In genomic region chr11:1158681-1159525, GRCh38 we compare ENCODE assay signal across 23 cellular contexts. TPM values are rescaled to one million over a fixed set of nuclear protein-coding genes. Genes with fewer than 3 reads are reported as not detected.
A peak's percentile ranks its signal among the peaks of the same experiment; 100 is the strongest.
DNase-seq lines count a peak whose midpoint lies in the region; ATAC-seq and TF ChIP-seq lines count a peak whose summit lies in the region.
"Had no signal": no experiment of that assay in that cellular context is flagged by ENCODE, and none has a peak within 500 bp of the region (broad histone marks: within the 10 kb centered on the region; RNA-seq: fewer than 3 reads in every experiment).

No MANE protein-coding gene starts in this region.

- H2AFZ ChIP-seq in neuronal stem cell (ENCODE audit: low read length), result no peak overlapping the region

- H4K91ac ChIP-seq in neuronal stem cell (ENCODE audit: low read depth, low read length, poor library complexity), result peak overlapping the region; percentile 85

- no peak overlapping the region for H3K4me2 ChIP-seq in neuronal stem cell (ENCODE audit: insufficient read depth, low read length, poor library complexity, severe bottlenecking)

- BruUV-seq in Calu3 (replicated peaks; lab: Mats Ljungman, UMichigan), result no TSS peak

- peak overlapping the region; percentile 17 for H2BK15ac ChIP-seq in neuronal stem cell (ENCODE audit: low read length)

- DNase-seq in BE2C (peak; percentile 24), Calu3 (peak; percentile 20), neuronal stem cell (ENCODE audit: low spot score) (no peak), LoVo (ENCODE audit: low spot score) (no peak), SHP77 treated with DMSO at 0.1 percent for 48 hours (lab: John Stamatoyannopoulos, UW) (no peak)
- peak; percentile 37 for DNase-seq in activated CD8-positive, alpha-beta memory T cell treated with anti-CD3 and anti-CD28 coated beads for 24 hours
- DNase-seq: activated CD4-positive, alpha-beta T cell treated with anti-CD3 and anti-CD28 coated beads for 48 hours; activated T-cell treated with anti-CD3 and anti-CD28 coated beads, Interleukin-2, amount 50 U/mL, for 4 hours; brain microvascular endothelial cell; erythroblast; GF-D8; NCI-H1436 treated with DMSO at 0.1 percent for 48 hours; stimulated activated CD4-positive, alpha-beta T cell treated with anti-CD3 and anti-CD28 coated beads, Interleukin-2, amount 100 ng/mL, for 48 hours had no signal

- H3K36me3 ChIP-seq in BE2C (no peaks in the 10 kb centered on the region), neuronal stem cell (replicated peaks in 1 of 2; ENCODE audit: control insufficient read depth in 2 of 2, insufficient read depth in 2 of 2, low read length in 2 of 2) (no peaks in the 10 kb centered on the region)
- H3K36me3 ChIP-seq: brain microvascular endothelial cell, gastrocnemius medialis, ovary had no signal

- H3K36me3 Mint-ChIP-seq in Calu3 (ENCODE audit: insufficient read depth, unreplicated experiment), result peaks cover 30% of the 10 kb centered on the region

- no peak overlapping the region for H3K14ac ChIP-seq in neuronal stem cell (ENCODE audit: low read length)

- no peaks in the 10 kb centered on the region for H3K4me1 Mint-ChIP-seq in Calu3 (ENCODE audit: low read depth, unreplicated experiment)

- H3K9me3 ChIP-seq in BE2C (no peaks in the 10 kb centered on the region), neuronal stem cell (replicated peaks in 1 of 2; ENCODE audit: control insufficient read depth in 2 of 2, insufficient read depth in 1 of 2, low read depth in 1 of 2, low read length in 2 of 2) (peaks cover 0 to 12% of the 10 kb centered on the region in 2 donors)
- H3K9me3 ChIP-seq: gastrocnemius medialis, ovary had no signal

- WGBS in neuronal stem cell (ENCODE audit: extremely low coverage in 2 of 2, insufficient read length in 2 of 2, insufficient replicate concordance in 1 of 2), 2 donors, result no CpG with 5 or more reads among the region's 33 CpGs

- H3K4me1 ChIP-seq in BE2C (no peaks in the 10 kb centered on the region), neuronal stem cell (ENCODE audit: control insufficient read depth in 2 of 2, insufficient read depth in 1 of 2, low read depth in 1 of 2, low read length in 2 of 2) (no peaks in the 10 kb centered on the region)
- H3K4me1 ChIP-seq: gastrocnemius medialis had no signal

- H3K27me3 ChIP-seq in BE2C (no peaks in the 10 kb centered on the region), neuronal stem cell (ENCODE audit: control insufficient read depth in 3 of 3, insufficient read depth in 3 of 3, low read depth in 1 of 3, low read length in 3 of 3) (peaks cover 0 to 21% (median 0%) of the 10 kb centered on the region in 3 experiments)
- H3K27me3 ChIP-seq: brain microvascular endothelial cell, ovary had no signal

- TF ChIP-seq CTCF in BE2C (IDR thresholded peaks at IDR 0.05; ENCODE audit: low read depth, low read length) (no peak), Calu3 (IDR thresholded peaks at IDR 0.05; ENCODE audit: unreplicated experiment) (no peak)

- H2AK5ac ChIP-seq in neuronal stem cell (ENCODE audit: low read depth, low read length), result peak overlapping the region; percentile 84

- H3K27ac ChIP-seq in neuronal stem cell (replicated peaks; ENCODE audit: low read length), result no peak overlapping the region
- H3K27ac ChIP-seq: brain microvascular endothelial cell, gastrocnemius medialis, ovary had no signal

- peak overlapping the region; percentile 62 for H3K4me3 Mint-ChIP-seq in Calu3 (ENCODE audit: low read depth, unreplicated experiment)
- H3K4me3 Mint-ChIP-seq: activated T-cell treated with anti-CD3 and anti-CD28 coated beads, Interleukin-2, amount 50 U/mL, for 4 hours had no signal

- no peaks in the 10 kb centered on the region for H3K27me3 Mint-ChIP-seq in Calu3 (ENCODE audit: unreplicated experiment)

- CTCF ChIA-PET in Calu3 (lab: Charles Lee), result no interaction called here

- peak overlapping the region; percentile 76 for H3K18ac ChIP-seq in neuronal stem cell (ENCODE audit: low read length)

- intact Hi-C loops in Calu3 (cut with micrococcal nuclease; ENCODE audit: unreplicated experiment), result no loop called here

- no peak for ATAC-seq in GM19328 (IDR thresholded peaks at IDR 0.05; ENCODE audit: unreplicated experiment)
- ATAC-seq in HG03045 (IDR thresholded peaks at IDR 0.05; ENCODE audit: unreplicated experiment), result no peak
- ATAC-seq: activated T-cell treated with anti-CD3 and anti-CD28 coated beads, Interleukin-2, amount 50 U/mL, for 4 hours; gastrocnemius medialis had no signal

- H3K4ac ChIP-seq in neuronal stem cell (ENCODE audit: low read length), result no peak overlapping the region

- no peaks in the 10 kb centered on the region for H3K9me3 Mint-ChIP-seq in Calu3 (ENCODE audit: low read depth, unreplicated experiment)
- H3K9me3 Mint-ChIP-seq: activated T-cell treated with anti-CD3 and anti-CD28 coated beads, Interleukin-2, amount 50 U/mL, for 4 hours had no signal

- peaks cover 3% of the 10 kb centered on the region for H3K79me1 ChIP-seq in neuronal stem cell (ENCODE audit: low read depth, low read length)

- H2BK12ac ChIP-seq in neuronal stem cell (ENCODE audit: low read length), result no peak overlapping the region

- H3K23ac ChIP-seq in neuronal stem cell (ENCODE audit: low read depth, low read length, poor library complexity), result no peak overlapping the region

- H3K4me3 ChIP-seq in BE2C (ENCODE audit: low read depth, low read length) (no peak overlapping the region), neuronal stem cell (ENCODE audit: low read length in 2 of 2) (no peak overlapping the region)
- H3K4me3 ChIP-seq: gastrocnemius medialis, ovary had no signal

- no peak overlapping the region for H3K27ac Mint-ChIP-seq in Calu3 (ENCODE audit: unreplicated experiment)

- H2BK120ac ChIP-seq in neuronal stem cell (ENCODE audit: low read depth, low read length), result no peak overlapping the region

- H3K9ac ChIP-seq in neuronal stem cell (ENCODE audit: low read depth, low read length, poor library complexity), result peak overlapping the region; percentile 63

- H4K8ac ChIP-seq in neuronal stem cell (ENCODE audit: low read depth, low read length), result peak overlapping the region; percentile 43

- peak overlapping the region; percentile 93 for H2BK5ac ChIP-seq in neuronal stem cell (ENCODE audit: low read length)

RNA-seq across cellular contexts. Expression of gene MUC5AC, which starts 1.1 kb away (rescaled TPM):
- not detected for polyA plus RNA-seq in BE2C (2012; ENCODE audit: insufficient read depth, insufficient read length, low read depth)
- total RNA-seq in Calu3 (2022), result 51.2 and 145 TPM in 2 replicates
- not detected for polyA plus RNA-seq in neuronal stem cell (2013, experiment 1 of 2)
- not detected for polyA plus RNA-seq in neuronal stem cell (2013, experiment 2 of 2)
- total RNA-seq: dermis microvascular lymphatic vessel endothelial cell, gastrocnemius medialis, HT1080, liver, M059J, myocyte had no signal
- polyA plus RNA-seq: BJ, liver, ovary had no signal

Comparison
In these comparisons a context has a peak if more than half of its experiments do, and no peak if none do; other contexts are left out.
1. DNase-seq: peak in BE2C (single experiment), Calu3 (single experiment) and activated CD8-positive, alpha-beta memory T cell treated with anti-CD3 and anti-CD28 coated beads for 24 hours (single experiment); none in neuronal stem cell (single experiment), LoVo (single experiment) and SHP77 treated with DMSO at 0.1 percent for 48 hours (single experiment).